Comparison of ENCODE assay signal across 9 cellular contexts in genomic region chr16:74298104-74298503, GRCh38. TPM values are rescaled to one million over a fixed set of nuclear protein-coding genes. Genes with fewer than 3 reads are reported as not detected.
DNase-seq lines count a peak whose midpoint lies in the region; ATAC-seq, FAIRE-seq and TF ChIP-seq lines count a peak whose summit lies in the region.
"Had no signal": no experiment of that assay in that cellular context is flagged by ENCODE, and none has a peak within 500 bp of the region (broad histone marks: within the 10 kb centered on the region; RNA-seq: fewer than 3 reads in every experiment).

No MANE protein-coding gene starts in this region.

- TF ChIP-seq EP300 in K562 (IDR thresholded peaks at IDR 0.05; ENCODE audit: low read length), result no peak

- H3K4me3 Mint-ChIP-seq in mesothelial cell of epicardium, result peak overlapping the region; percentile 76

- intact Hi-C loops in K562 (cut with micrococcal nuclease), result no loop called here

- H3K4me3 ChIP-seq in AG04449 (ENCODE audit: low read depth, low read length) (peak overlapping the region; percentile 98), HL-60 (replicated peaks; ENCODE audit: insufficient read depth, low read length) (peak overlapping the region; percentile 90), K562 (peak overlapping the region; percentile 86; the same call in 1 of the 2 replicates)

- no peaks in the 10 kb centered on the region for H3K27me3 Mint-ChIP-seq in mesothelial cell of epicardium (ENCODE audit: low read depth)

- POLR2A ChIA-PET in AG04449 (lab: Yijun Ruan, JAX), result no interaction called here
- POLR2A ChIA-PET in K562 (lab: Yijun Ruan, JAX), result interaction anchor here (0.7 to 2.5 kb wide), 4 partner anchors 9 to 477 kb away, joined by 3 to 22 read pairs (median 6); no protein-coding TSS in a partner anchor

- H3K9me3 ChIP-seq in K562 (replicated peaks; ENCODE audit: control insufficient read depth, insufficient read depth, low read depth, low read length), result no peaks in the 10 kb centered on the region

- H3K9me3 Mint-ChIP-seq in mesothelial cell of epicardium, result no peaks in the 10 kb centered on the region

- TF ChIP-seq RAD21 in K562 (CRISPR knock-in tag; conservative IDR thresholded peaks at IDR 0.05 in 1 of 2, IDR thresholded peaks at IDR 0.05 in 1 of 2), result no peak

- TF ChIP-seq POLR2A in K562 (conservative IDR thresholded peaks at IDR 0.05), result no peak

- peak overlapping the region; percentile 99; a peak in 3 of 4 replicates for H3K9ac ChIP-seq in K562 (ENCODE audit: insufficient read depth in 1 of 2, low read depth in 2 of 2, low read length in 2 of 2)

- H3K27ac ChIP-seq in HL-60 (replicated peaks), result no peak overlapping the region
- 0 out of 3 replicates have a peak overlapping the region, but pooled peaks have one; percentile 23 for H3K27ac ChIP-seq in K562 (ENCODE audit: extremely low read depth, low read depth, low read length)

- no peaks in the 10 kb centered on the region for H3K27me3 ChIP-seq in HL-60 (ENCODE audit: insufficient read depth, poor library complexity, severe bottlenecking)
- H3K27me3 ChIP-seq in K562 (ENCODE audit: control insufficient read depth in 2 of 2, insufficient read depth in 2 of 2, low read length in 2 of 2), result no peaks in the 10 kb centered on the region

- in situ Hi-C loops in K562 (cut with MboI), result no loop called here
- in situ Hi-C loops in GM13977 (cut with MboI; ENCODE audit: low pct_unique_long_range_greater_than_20kb, low sequenced_read_pairs, unreplicated experiment), result no loop called here

- peaks cover 21% of the 10 kb centered on the region for H3K36me3 Mint-ChIP-seq in mesothelial cell of epicardium

- H3K36me3 ChIP-seq in K562 (ENCODE audit: control insufficient read depth, insufficient read depth, low read length), result peaks cover 54% of the 10 kb centered on the region

- H3K4me1 ChIP-seq in K562 (replicated peaks in 1 of 2; ENCODE audit: control insufficient read depth in 2 of 2, insufficient read depth in 2 of 2, low read length in 2 of 2), result peaks cover 6 to 7% of the 10 kb centered on the region in 2 experiments; a peak in 2 of 5 replicates

- DNase-seq in AG04449 (ENCODE audit: low read depth, low spot score) (no peak), HL-60 (ENCODE audit: low read depth in 1 of 2, low spot score in 1 of 2) (no peak), K562 (ENCODE audit: extremely low read depth in 1 of 4, low spot score in 3 of 4) (no peak), mesothelial cell of epicardium (ENCODE audit: low spot score in 2 of 2, unreplicated experiment in 2 of 2) (no peak), NOMO-1 treated with dmso at 0.1 percent for 144 hours (lab: John Stamatoyannopoulos, UW; ENCODE audit: unreplicated experiment) (no peak), GM13977 (ENCODE audit: low spot score) (no peak)
- DNase-seq: small intestine had no signal

- H3K4me1 Mint-ChIP-seq in mesothelial cell of epicardium, result peaks cover 29% of the 10 kb centered on the region

- TF ChIP-seq CTCF in AG04449 (IDR thresholded peaks at IDR 0.05; ENCODE audit: insufficient read depth, low read length, missing control alignments) (no peak), HL-60 (IDR thresholded peaks at IDR 0.05; ENCODE audit: insufficient read depth, low read length) (no peak), K562 (IDR thresholded peaks at IDR 0.05 in 2 of 3, conservative IDR thresholded peaks at IDR 0.05 in 1 of 3; ENCODE audit: insufficient read depth in 2 of 3, low read depth in 1 of 3, low read length in 3 of 3) (no peak), mesothelial cell of epicardium (IDR thresholded peaks at IDR 0.05; ENCODE audit: unreplicated experiment) (no peak), GM13977 (IDR thresholded peaks at IDR 0.05; ENCODE audit: extremely low read depth, insufficient read depth, missing control alignments) (no peak)

- no TSS peak for BruUV-seq in K562 (replicated peaks; lab: Mats Ljungman, UMichigan)

- no peak overlapping the region for H2AFZ ChIP-seq in K562 (ENCODE audit: low read depth, low read length)

- peak overlapping the region; percentile 39 for H3K27ac Mint-ChIP-seq in mesothelial cell of epicardium

- no peaks in the 10 kb centered on the region for H3K9me1 ChIP-seq in K562 (ENCODE audit: control insufficient read depth, insufficient read depth, low read length)

- peaks cover 60% of the 10 kb centered on the region for H3K79me2 ChIP-seq in K562 (ENCODE audit: control insufficient read depth, insufficient read depth, low read length)

- FAIRE-seq in K562 (lab: Jason Lieb, UNC), result no peak
- FAIRE-seq: small intestine had no signal

- ATAC-seq in K562 (no peak), GM19395 (IDR thresholded peaks at IDR 0.05; ENCODE audit: unreplicated experiment) (no peak), GM21367 (IDR thresholded peaks at IDR 0.05; ENCODE audit: unreplicated experiment) (no peak)

- H3K4me2 ChIP-seq in K562 (ENCODE audit: insufficient read depth, low read length), result peak overlapping the region; percentile 89

- CTCF ChIA-PET in AG04449 (lab: Yijun Ruan, JAX), result interaction anchor here (0.9 to 1.4 kb wide), 2 partner anchors 9 to 133 kb away, joined by 3 to 11 read pairs; no protein-coding TSS in a partner anchor
- CTCF ChIA-PET in K562 (lab: Yijun Ruan, JAX; ENCODE audit: low intra/inter-chr PET ratio), result no interaction called here

- WGBS in K562 (ENCODE audit: insufficient coverage, low coverage, missing lambda C conversion rate), result 80% methylated on average over 2 of the region's 2 CpGs

- peaks cover 3% of the 10 kb centered on the region; the same call in 1 of the 2 replicates for H4K20me1 ChIP-seq in K562 (replicated peaks; ENCODE audit: control insufficient read depth, insufficient read depth, low read length)

TF ChIP-seq in K562, 482 proteins besides CTCF, POLR2A, EP300 and RAD21 (continues in another document):
- TF ChIP-seq DLX4 (CRISPR knock-in tag; IDR thresholded peaks at IDR 0.05) (no peak), ZNF282 (CRISPR knock-in tag; IDR thresholded peaks at IDR 0.05) (no peak), GTF3C2 (IDR thresholded peaks at IDR 0.05; ENCODE audit: borderline replicate concordance, extremely low read depth, insufficient read length) (no peak)

RNA-seq across cellular contexts. Expression of gene PSMD7, which starts 1.5 kb away (rescaled TPM):
- 56.8 and 81.4 TPM in 2 replicates for total RNA-seq in K562 (2011; cell fraction: chromatin; rRNA removed; ENCODE audit: low replicate concordance)
- total RNA-seq in K562 (2011; cell fraction: nucleolus; rRNA removed), result 55.3 and 57.0 TPM in 2 replicates
- 67.5 and 79.8 TPM in 2 replicates for total RNA-seq in K562 (2011; cell fraction: nucleoplasm; rRNA removed)
- total RNA-seq in K562 (2014; rRNA removed) (114 and 115 TPM in 2 replicates), K562 (2014; rRNA removed; fragmentation: Illumina TruSeq; extraction: Trizol) (144 and 152 TPM in 2 replicates), K562 (2015; rRNA removed; fragmentation: Illumina TruSeq; extraction: Trizol) (160 TPM in 2 replicates), K562 (2021) (148 and 156 TPM in 2 replicates), mesothelial cell of epicardium (75.5 to 78.3 TPM (median 76.8 TPM) in 3 replicates)
- polyA plus RNA-seq in K562 (2011; rRNA removed) (142 and 199 TPM in 2 replicates), K562 (2014; fragmentation: Illumina TruSeq; extraction: Trizol) (226 and 227 TPM in 2 replicates), K562 (2014; fragmentation: Nextera tagmentation; extraction: Ambion mirVana) (100 to 1,000 TPM; 100 to 142 TPM), K562 (2014; rRNA removed) (162 and 164 TPM in 2 replicates)
- 88.7 and 96.3 TPM in 2 replicates for polyA plus RNA-seq in K562 (2011; cell fraction: cytosol; rRNA removed)
- 85.1 and 99.5 TPM in 2 replicates for polyA plus RNA-seq in K562 (2011; cell fraction: nucleus; rRNA removed)
- polyA plus RNA-seq in K562 (2012), result 144 and 182 TPM in 2 replicates
- polyA minus RNA-seq in K562 (2011; rRNA and poly(A)+ RNA removed), result 191 and 239 TPM in 2 replicates
- 48.9 and 62.5 TPM in 2 replicates for polyA minus RNA-seq in K562 (2011; cell fraction: cytosol; rRNA and poly(A)+ RNA removed)
- 44.7 and 87.3 TPM in 2 replicates for polyA minus RNA-seq in K562 (2011; cell fraction: nucleus; rRNA and poly(A)+ RNA removed)
